In genomic region chr17:68584904-68585303, GRCh38 we compare ENCODE assay signal across 20 cellular contexts. TPM values are rescaled to one million over a fixed set of nuclear protein-coding genes. Genes with fewer than 3 reads are reported as not detected.
DNase-seq lines count a peak whose midpoint lies in the region; ATAC-seq and TF ChIP-seq lines count a peak whose summit lies in the region.
"Had no signal": no experiment of that assay in that cellular context is flagged by ENCODE, and none has a peak within 500 bp of the region (broad histone marks: within the 10 kb centered on the region; RNA-seq: fewer than 3 reads in every experiment).

No MANE protein-coding gene starts in this region.

- no peaks in the 10 kb centered on the region for H3K27me3 ChIP-seq in adipocyte (replicated peaks; ENCODE audit: control insufficient read depth, insufficient read depth, low read length)
- H3K27me3 ChIP-seq in liver (ENCODE audit: control insufficient read depth in 4 of 4, insufficient read depth in 4 of 4, low read length in 3 of 4), result no peaks in the 10 kb centered on the region
- H3K27me3 ChIP-seq in trophoblast cell (ENCODE audit: insufficient read depth, low read length), result no peaks in the 10 kb centered on the region

- TF ChIP-seq CTCF in liver (IDR thresholded peaks at IDR 0.05; ENCODE audit: low read depth, low read length, missing input control), result no peak

- no peak overlapping the region for H2AFZ ChIP-seq in trophoblast cell (ENCODE audit: insufficient read depth, low read length, poor library complexity)
- H2AFZ ChIP-seq: PC-9 had no signal

- H3K9me3 ChIP-seq in adipocyte (ENCODE audit: control insufficient read depth, low read length) (peaks cover 5% of the 10 kb centered on the region), liver (ENCODE audit: control insufficient read depth in 4 of 4, low read length in 3 of 4) (no peaks in the 10 kb centered on the region), trophoblast cell (ENCODE audit: insufficient read depth, low read depth, low read length) (peaks cover 2% of the 10 kb centered on the region)
- H3K9me3 ChIP-seq: BE2C, SK-N-SH had no signal

- H4K8ac ChIP-seq in trophoblast cell (ENCODE audit: low read depth, low read length), result no peak overlapping the region

- H3K27ac ChIP-seq in liver (ENCODE audit: low read depth in 1 of 2, low read length in 2 of 2) (peak overlapping the region; percentile 34 to 64), trophoblast cell (ENCODE audit: low read depth, low read length) (peak overlapping the region; percentile 79)
- H3K27ac ChIP-seq: PC-9 had no signal

- peak in 1 of 2 donors; percentile 34 for TF ChIP-seq RAD21 in liver (IDR thresholded peaks at IDR 0.05)

- WGBS in liver, result 37% methylated on average over 3 of the region's 3 CpGs
- no CpG with 5 or more reads among the region's 3 CpGs for WGBS in trophoblast cell (ENCODE audit: extremely low coverage, insufficient coverage, insufficient read length)

- no peak overlapping the region for H3K14ac ChIP-seq in trophoblast cell (ENCODE audit: low read length)

- H3K4ac ChIP-seq in trophoblast cell (ENCODE audit: low read depth, low read length), result no peak overlapping the region

- H2BK12ac ChIP-seq in trophoblast cell (ENCODE audit: low read length), result no peak overlapping the region

- H2BK120ac ChIP-seq in trophoblast cell (ENCODE audit: insufficient read depth, low read length, poor library complexity), result peak overlapping the region; percentile 41

- H2BK5ac ChIP-seq in trophoblast cell (ENCODE audit: low read depth, low read length, poor library complexity), result no peak overlapping the region

- H3K36me3 ChIP-seq in adipocyte (ENCODE audit: control insufficient read depth, insufficient read depth, low read length, severe bottlenecking), result peaks cover 12% of the 10 kb centered on the region
- H3K36me3 ChIP-seq in liver (ENCODE audit: control insufficient read depth in 4 of 4, insufficient read depth in 3 of 4, low read depth in 1 of 4, low read length in 3 of 4), result peaks cover 0 to 6% (median 3%) of the 10 kb centered on the region in 4 donors
- no peaks in the 10 kb centered on the region for H3K36me3 ChIP-seq in trophoblast cell (ENCODE audit: control insufficient read depth in 1 of 2, insufficient read depth in 2 of 2, low read length in 2 of 2)
- H3K36me3 ChIP-seq: BE2C had no signal

- no peak overlapping the region for H3K23ac ChIP-seq in trophoblast cell (ENCODE audit: low read length)

- DNase-seq in HuH-7 (ENCODE audit: low spot score) (peak; percentile 59), adipocyte (ENCODE audit: low read depth) (no peak), trophoblast cell (no peak), SHP77 treated with DMSO at 0.1 percent for 48 hours (lab: John Stamatoyannopoulos, UW) (no peak), GOT3 (lab: John Stamatoyannopoulos, UW) (no peak)
- DNase-seq: BE2C, EL, GF-D8, KG1, NCI-H1105, NCI-H146, NCI-H2029 treated with DMSO at 0.1 percent for 48 hours, NCI-H446, PC-9, RPMI8226, SIG-M5, SK-N-SH had no signal

- H3K4me1 ChIP-seq in adipocyte (ENCODE audit: control insufficient read depth, insufficient read depth, low read length), result peaks cover 49% of the 10 kb centered on the region
- H3K4me1 ChIP-seq in liver (ENCODE audit: control insufficient read depth in 4 of 4, insufficient read depth in 4 of 4, low read length in 3 of 4), result peaks cover 11 to 84% (median 63%) of the 10 kb centered on the region in 4 donors
- peaks cover 16 to 28% of the 10 kb centered on the region in 2 experiments for H3K4me1 ChIP-seq in trophoblast cell (ENCODE audit: control insufficient read depth in 1 of 2, insufficient read depth in 2 of 2, low read length in 2 of 2)
- H3K4me1 ChIP-seq: BE2C had no signal

- ATAC-seq in HG03095 (IDR thresholded peaks at IDR 0.05; ENCODE audit: unreplicated experiment), result no peak

- no peak overlapping the region for H2AK5ac ChIP-seq in trophoblast cell (ENCODE audit: low read length)

- no peak overlapping the region for H3K4me2 ChIP-seq in trophoblast cell (ENCODE audit: low read length)
- H3K4me2 ChIP-seq: PC-9, SK-N-SH had no signal

- no peak overlapping the region for H4K91ac ChIP-seq in trophoblast cell (ENCODE audit: low read depth, low read length)

- peaks cover 2% of the 10 kb centered on the region for H3K79me2 ChIP-seq in trophoblast cell (ENCODE audit: control insufficient read depth, insufficient read depth, low read length, poor library complexity)

- H4K12ac ChIP-seq in trophoblast cell (ENCODE audit: low read depth, low read length), result no peak overlapping the region

- H3K4me3 ChIP-seq in adipocyte (ENCODE audit: low read length), result no peak overlapping the region
- H3K4me3 ChIP-seq in liver (ENCODE audit: low read depth in 1 of 3, low read length in 3 of 3), result no peak overlapping the region
- no peak overlapping the region for H3K4me3 ChIP-seq in trophoblast cell (ENCODE audit: low read depth, low read length)
- H3K4me3 ChIP-seq: PC-9 had no signal

- peaks cover 19% of the 10 kb centered on the region for H3K79me1 ChIP-seq in trophoblast cell (ENCODE audit: low read length)

- H3K9ac ChIP-seq in adipocyte (ENCODE audit: low read length) (peak overlapping the region; percentile 30), liver (ENCODE audit: low read depth in 1 of 2, low read length in 2 of 2) (no peak overlapping the region), trophoblast cell (ENCODE audit: low read length) (no peak overlapping the region)
- H3K9ac ChIP-seq: SK-N-SH had no signal

- H3K18ac ChIP-seq in trophoblast cell (ENCODE audit: low read length), result no peak overlapping the region

TF ChIP-seq in liver, 16 proteins besides CTCF, POLR2A, EP300 and RAD21:
- peak; percentile 74 for TF ChIP-seq NR2F2 (IDR thresholded peaks at IDR 0.05)
- TF ChIP-seq MAX (IDR thresholded peaks at IDR 0.05), result peak; percentile 45
- peak; percentile 45 for TF ChIP-seq ZBTB33 (IDR thresholded peaks at IDR 0.05)
- peak; percentile 71 to 84 for TF ChIP-seq HNF4A (conservative IDR thresholded peaks at IDR 0.05)
- TF ChIP-seq EGR1 (IDR thresholded peaks at IDR 0.05; ENCODE audit: low read depth in 2 of 2), result peak; percentile 11 to 19
- TF ChIP-seq SP1 (IDR thresholded peaks at IDR 0.05), result peak; percentile 77
- no peak for TF ChIP-seq GABPA (IDR thresholded peaks at IDR 0.05 in 1 of 2, conservative IDR thresholded peaks at IDR 0.05 in 1 of 2)
- TF ChIP-seq HNF4G (IDR thresholded peaks at IDR 0.05), result peak; percentile 59
- no peak for TF ChIP-seq REST (IDR thresholded peaks at IDR 0.05)
- TF ChIP-seq RXRA (IDR thresholded peaks at IDR 0.05), result peak; percentile 96 to 99
- peak in 1 of 2 donors; percentile 18 for TF ChIP-seq JUND (IDR thresholded peaks at IDR 0.05)
- peak; percentile 62 for TF ChIP-seq YY1 (IDR thresholded peaks at IDR 0.05)
- no peak for TF ChIP-seq FOXA1 (IDR thresholded peaks at IDR 0.05)
- TF ChIP-seq ATF3 (IDR thresholded peaks at IDR 0.05), result no peak
- TF ChIP-seq TAF1 (conservative IDR thresholded peaks at IDR 0.05), result no peak
- TF ChIP-seq FOXA2 (IDR thresholded peaks at IDR 0.05), result no peak

RNA-seq across cellular contexts. Expression of gene FAM20A, which starts 16.3 kb away (rescaled TPM):
- 10 to 100 TPM; 14.9 to 72.0 TPM for total RNA-seq in liver
- 10 to 100 TPM; 54.4 to 62.8 TPM for polyA plus RNA-seq in liver
- polyA plus RNA-seq in trophoblast cell (2013), result 15.7 and 19.5 TPM in 2 replicates
- total RNA-seq: A673, PC-9 had no signal
- polyA plus RNA-seq: SK-N-SH had no signal
